In the genomic region with DNA sequence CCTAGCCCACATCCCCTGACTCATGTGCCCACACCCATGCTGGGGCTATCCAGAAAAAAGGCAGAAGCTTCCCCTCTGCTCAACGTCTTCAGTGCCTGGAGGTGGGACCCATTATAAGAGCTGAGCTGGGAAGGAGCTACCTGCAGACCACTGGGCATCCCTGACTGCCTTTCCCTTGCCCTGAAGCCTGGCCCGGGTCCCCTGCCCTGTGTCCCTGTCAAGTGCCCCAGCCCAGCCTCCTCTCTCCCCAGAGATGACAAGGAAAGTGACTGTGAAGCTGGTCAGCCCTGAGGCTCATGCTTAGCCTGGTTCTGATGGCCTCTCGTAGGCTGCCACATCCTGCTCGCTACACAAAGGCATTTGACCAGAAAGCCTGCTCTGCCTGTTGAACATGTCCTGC, we compare ENCODE assay signal across 19 cellular contexts.
DNase-seq lines count a peak whose midpoint lies in the region; TF ChIP-seq lines count a peak whose summit lies in the region.
"Had no signal": no experiment of that assay in that cellular context is flagged by ENCODE, and none has a peak within 500 bp of the region (broad histone marks: within the 10 kb centered on the region; RNA-seq: fewer than 3 reads in every experiment).

No MANE protein-coding gene starts in this region.

- no peaks in the 10 kb centered on the region for H3K4me1 ChIP-seq in breast epithelium
- peaks cover 0 to 6% of the 10 kb centered on the region in 2 donors for H3K4me1 ChIP-seq in neuronal stem cell (ENCODE audit: control insufficient read depth in 2 of 2, insufficient read depth in 1 of 2, low read depth in 1 of 2, low read length in 2 of 2)
- peaks cover 0 to 19% (median 14%) of the 10 kb centered on the region in 4 donors for H3K4me1 ChIP-seq in sigmoid colon
- H3K4me1 ChIP-seq: HAP-1 had no signal

- no peak overlapping the region for H2BK120ac ChIP-seq in neuronal stem cell (ENCODE audit: low read depth, low read length)

- H2AK5ac ChIP-seq in neuronal stem cell (ENCODE audit: low read depth, low read length), result peak overlapping the region; percentile 51

- no peak for TF ChIP-seq EP300 in sigmoid colon (IDR thresholded peaks at IDR 0.05)

- H3K36me3 ChIP-seq in breast epithelium (no peaks in the 10 kb centered on the region), neuronal stem cell (replicated peaks in 1 of 2; ENCODE audit: control insufficient read depth in 2 of 2, insufficient read depth in 2 of 2, low read length in 2 of 2) (no peaks in the 10 kb centered on the region), sigmoid colon (peaks cover 3 to 95% (median 32%) of the 10 kb centered on the region in 4 donors)
- H3K36me3 ChIP-seq: BLaER1, HAP-1 had no signal

- no peak for TF ChIP-seq CTCF in breast epithelium (IDR thresholded peaks at IDR 0.05)
- TF ChIP-seq CTCF in sigmoid colon (IDR thresholded peaks at IDR 0.05), result no peak

- WGBS in neuronal stem cell (ENCODE audit: extremely low coverage in 2 of 2, insufficient read length in 2 of 2, insufficient replicate concordance in 1 of 2), 2 donors, result no CpG with 5 or more reads among the region's 4 CpGs
- WGBS in sigmoid colon, 2 donors, result 88% methylated on average over 4 of the region's 4 CpGs

- CTCF ChIA-PET in activated CD4-positive, alpha-beta T cell treated with anti-CD3 and anti-CD28 coated beads, Interleukin-2, amount 10 ng/mL, durations not matched to agents 7 days and 5 days (lab: Charles Lee), result interaction anchor here (1.2 kb wide), 1 partner anchor 21 kb away, joined by 3 read pairs; no protein-coding TSS in a partner anchor

- no peaks in the 10 kb centered on the region for H3K27me3 ChIP-seq in breast epithelium
- peaks cover 0 to 11% (median 0%) of the 10 kb centered on the region in 3 experiments for H3K27me3 ChIP-seq in neuronal stem cell (ENCODE audit: control insufficient read depth in 3 of 3, insufficient read depth in 3 of 3, low read depth in 1 of 3, low read length in 3 of 3)
- no peaks in the 10 kb centered on the region for H3K27me3 ChIP-seq in sigmoid colon
- H3K27me3 ChIP-seq: BLaER1 had no signal

- H3K4ac ChIP-seq in neuronal stem cell (ENCODE audit: low read length), result no peak overlapping the region

- POLR2A ChIA-PET in activated CD4-positive, alpha-beta T cell treated with anti-CD3 and anti-CD28 coated beads, Interleukin-2, amount 10 ng/mL, durations not matched to agents 7 days and 5 days (lab: Charles Lee), result no interaction called here

- H3K4me3 Mint-ChIP-seq in activated CD4-positive, alpha-beta T cell treated with anti-CD3 and anti-CD28 coated beads, Interleukin-2, amount 10 ng/mL, durations not matched to agents 7 days and 5 days, result no peak overlapping the region
- H3K4me3 Mint-ChIP-seq: B cell; CD4-positive, CD25-positive, alpha-beta regulatory T cell; CD8-positive, alpha-beta T cell had no signal

- no peaks in the 10 kb centered on the region for H3K4me1 Mint-ChIP-seq in activated CD4-positive, alpha-beta T cell treated with anti-CD3 and anti-CD28 coated beads, Interleukin-2, amount 10 ng/mL, durations not matched to agents 7 days and 5 days
- H3K4me1 Mint-ChIP-seq: B cell; CD4-positive, CD25-positive, alpha-beta regulatory T cell had no signal

- no peak overlapping the region for H4K8ac ChIP-seq in neuronal stem cell (ENCODE audit: low read depth, low read length)

- peak; percentile 18 to 82 for DNase-seq in T47D (ENCODE audit: low read depth in 1 of 2, low spot score in 1 of 2)
- DNase-seq in breast epithelium (ENCODE audit: low spot score in 2 of 2), result no peak
- no peak for DNase-seq in neuronal stem cell (ENCODE audit: low spot score)
- DNase-seq in sigmoid colon, result peak; percentile 62
- no peak for DNase-seq in stimulated activated CD4-positive, alpha-beta T cell treated with anti-CD3 and anti-CD28 coated beads, Interleukin-12 subunit alpha, Interleukin-12 subunit beta, amount 100 ng/mL, for 4 hours
- no peak for DNase-seq in NCI-H2196 (lab: John Stamatoyannopoulos, UW; ENCODE audit: unreplicated experiment)
- no peak for DNase-seq in activated CD4-positive, alpha-beta T cell treated with anti-CD3 and anti-CD28 coated beads, Interleukin-2, amount 10 ng/mL, durations not matched to agents 7 days and 5 days
- DNase-seq: CD4-positive, CD25-positive, alpha-beta regulatory T cell; CD8-positive, alpha-beta T cell; DMS 273 treated with DMSO at 0.1 percent for 48 hours; DMS79; EL; GF-D8; GOT3 had no signal

- H3K27me3 Mint-ChIP-seq in activated CD4-positive, alpha-beta T cell treated with anti-CD3 and anti-CD28 coated beads, Interleukin-2, amount 10 ng/mL, durations not matched to agents 7 days and 5 days, result no peaks in the 10 kb centered on the region
- H3K27me3 Mint-ChIP-seq: B cell had no signal

- H3K14ac ChIP-seq in neuronal stem cell (ENCODE audit: low read length), result peak overlapping the region; percentile 10

- in situ Hi-C loops in T47D (cut with HindIII; ENCODE audit: low pct_unique_long_range_greater_than_20kb, low sequenced_read_pairs), result no loop called here

- H3K36me3 Mint-ChIP-seq in activated CD4-positive, alpha-beta T cell treated with anti-CD3 and anti-CD28 coated beads, Interleukin-2, amount 10 ng/mL, durations not matched to agents 7 days and 5 days (ENCODE audit: low read depth), result no peaks in the 10 kb centered on the region
- H3K36me3 Mint-ChIP-seq: CD4-positive, CD25-positive, alpha-beta regulatory T cell; CD8-positive, alpha-beta T cell had no signal

- intact Hi-C loops in breast epithelium (cut with DNase I; ENCODE audit: low total_unique reads) (no loop called here), sigmoid colon (cut with DNase I) (no loop called here)

- no peak overlapping the region for H3K4me3 ChIP-seq in breast epithelium
- no peak overlapping the region for H3K4me3 ChIP-seq in neuronal stem cell (ENCODE audit: low read length in 2 of 2)
- no peak overlapping the region for H3K4me3 ChIP-seq in sigmoid colon
- H3K4me3 ChIP-seq: BLaER1, HAP-1 had no signal

- H3K79me1 ChIP-seq in neuronal stem cell (ENCODE audit: low read depth, low read length), result no peaks in the 10 kb centered on the region

- no peak overlapping the region for H3K27ac Mint-ChIP-seq in activated CD4-positive, alpha-beta T cell treated with anti-CD3 and anti-CD28 coated beads, Interleukin-2, amount 10 ng/mL, durations not matched to agents 7 days and 5 days
- H3K27ac Mint-ChIP-seq: B cell; CD4-positive, CD25-positive, alpha-beta regulatory T cell; CD8-positive, alpha-beta T cell had no signal

- no peak overlapping the region for H3K23ac ChIP-seq in neuronal stem cell (ENCODE audit: low read depth, low read length, poor library complexity)

- no peaks in the 10 kb centered on the region for H3K9me3 Mint-ChIP-seq in activated CD4-positive, alpha-beta T cell treated with anti-CD3 and anti-CD28 coated beads, Interleukin-2, amount 10 ng/mL, durations not matched to agents 7 days and 5 days
- H3K9me3 Mint-ChIP-seq: CD4-positive, CD25-positive, alpha-beta regulatory T cell; CD8-positive, alpha-beta T cell had no signal

- no peak overlapping the region for H2BK12ac ChIP-seq in neuronal stem cell (ENCODE audit: low read length)

- no peak for TF ChIP-seq POLR2A in breast epithelium (IDR thresholded peaks at IDR 0.05)
- TF ChIP-seq POLR2A in sigmoid colon (IDR thresholded peaks at IDR 0.05), result no peak

- H2BK5ac ChIP-seq in neuronal stem cell (ENCODE audit: low read length), result no peak overlapping the region

- H2BK15ac ChIP-seq in neuronal stem cell (ENCODE audit: low read length), result no peak overlapping the region

- H3K9me3 ChIP-seq in breast epithelium, result no peaks in the 10 kb centered on the region
- no peaks in the 10 kb centered on the region for H3K9me3 ChIP-seq in neuronal stem cell (replicated peaks in 1 of 2; ENCODE audit: control insufficient read depth in 2 of 2, insufficient read depth in 1 of 2, low read depth in 1 of 2, low read length in 2 of 2)
- no peaks in the 10 kb centered on the region for H3K9me3 ChIP-seq in sigmoid colon
- H3K9me3 ChIP-seq: BLaER1, HAP-1 had no signal

- H3K9ac ChIP-seq in neuronal stem cell (ENCODE audit: low read depth, low read length, poor library complexity), result peak overlapping the region; percentile 18
- H3K9ac ChIP-seq: BLaER1 had no signal

- no peak overlapping the region for H3K4me2 ChIP-seq in neuronal stem cell (ENCODE audit: insufficient read depth, low read length, poor library complexity, severe bottlenecking)
- H3K4me2 ChIP-seq: BLaER1 had no signal

- H3K27ac ChIP-seq in breast epithelium (no peak overlapping the region), neuronal stem cell (replicated peaks; ENCODE audit: low read length) (no peak overlapping the region), sigmoid colon (peak overlapping the region in 3 of 4 donors; percentile 30 to 50 (median 46))
- H3K27ac ChIP-seq: 22Rv1, BLaER1, C4-2B had no signal

- H4K91ac ChIP-seq in neuronal stem cell (ENCODE audit: low read depth, low read length, poor library complexity), result no peak overlapping the region

- no peak overlapping the region for H3K18ac ChIP-seq in neuronal stem cell (ENCODE audit: low read length)

- no peak overlapping the region for H2AFZ ChIP-seq in neuronal stem cell (ENCODE audit: low read length)

Comparison
In these comparisons a context has a peak if more than half of its experiments do, and no peak if none do; other contexts are left out.
1. DNase-seq: peak in T47D (2 of 2) and sigmoid colon (single experiment); none in breast epithelium (0 of 2), neuronal stem cell (single experiment), stimulated activated CD4-positive, alpha-beta T cell treated with anti-CD3 and anti-CD28 coated beads, Interleukin-12 subunit alpha, Interleukin-12 subunit beta, amount 100 ng/mL, for 4 hours (single experiment), NCI-H2196 (single experiment) and activated CD4-positive, alpha-beta T cell treated with anti-CD3 and anti-CD28 coated beads, Interleukin-2, amount 10 ng/mL, durations not matched to agents 7 days and 5 days (single experiment).
2. H3K27ac ChIP-seq: peak in sigmoid colon (3 of 4); none in breast epithelium (0 of 2) and neuronal stem cell (single experiment).